ENCODE assay signal across 19 cellular contexts in the genomic region with DNA sequence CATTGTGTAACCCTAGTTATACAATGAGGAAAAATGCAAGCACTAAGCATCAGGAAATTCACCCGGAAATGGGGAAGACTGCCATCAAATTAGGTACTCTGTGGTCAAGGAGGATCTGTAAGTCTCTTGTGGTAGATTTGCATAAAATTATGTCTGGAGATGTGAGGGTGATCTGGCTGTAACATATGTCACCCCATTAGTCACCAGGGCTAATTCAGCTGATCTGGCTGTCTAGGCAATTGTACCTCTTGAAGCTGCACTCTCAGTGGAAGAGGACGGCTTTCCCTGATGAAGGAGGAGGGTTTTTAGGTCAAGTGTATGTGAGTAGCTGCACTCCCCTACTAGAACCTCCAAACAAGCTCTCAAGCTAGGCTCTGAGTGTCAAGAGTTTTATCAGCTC. TPM values are rescaled to one million over a fixed set of nuclear protein-coding genes. Genes with fewer than 3 reads are reported as not detected.
A peak's percentile ranks its signal among the peaks of the same experiment; 100 is the strongest.
DNase-seq lines count a peak whose midpoint lies in the region; ATAC-seq, FAIRE-seq and TF ChIP-seq lines count a peak whose summit lies in the region.
"Had no signal": no experiment of that assay in that cellular context is flagged by ENCODE, and none has a peak within 500 bp of the region (broad histone marks: within the 10 kb centered on the region; RNA-seq: fewer than 3 reads in every experiment).

No MANE protein-coding gene starts in this region.

- H3K36me3 ChIP-seq in GM12878 (ENCODE audit: control insufficient read depth in 2 of 2, insufficient read depth in 2 of 2, low read length in 1 of 2) = no peaks in the 10 kb centered on the region
- no peaks in the 10 kb centered on the region; the same call in 1 of the 2 replicates for H3K36me3 ChIP-seq in Caco-2 (ENCODE audit: control insufficient read depth, insufficient read depth, low read length)
- H3K36me3 ChIP-seq: spleen, stomach had no signal

- no peak overlapping the region for H3K4me3 Mint-ChIP-seq in activated T-helper 1 cell treated with anti-CD3 and anti-CD28 coated beads, Interleukin-12 subunit alpha, Interleukin-12 subunit beta, Interleukin-2, Interleukin-4 antibody, amounts not matched to agents 30 ng/mL and 10 ng/mL and 1 ng/mL, durations not matched to agents 14 hours and 24 hours and 36 hours
- no peak overlapping the region for H3K4me3 Mint-ChIP-seq in Caco-2 (ENCODE audit: unreplicated experiment)
- H3K4me3 Mint-ChIP-seq: activated CD4-positive, alpha-beta T cell treated with anti-CD3 and anti-CD28 coated beads, Interleukin-2, amount 10 ng/mL, durations not matched to agents 24 days and 14 days; endodermal cell; T-helper 2 cell treated with Interferon-gamma antibody and Interleukin-4, amounts not matched to agents 5 μg/mL and 100 μg/mL, for 36 hours had no signal

- in situ Hi-C loops in KBM-7 (cut with MboI; ENCODE audit: low pct_unique_long_range_greater_than_20kb, low sequenced_read_pairs) = no loop called here
- in situ Hi-C loops in GM12878 (cut with MboI) = no loop called here

- H3K9ac ChIP-seq in GM12878 (ENCODE audit: control insufficient read depth, insufficient read depth, low read length) = no peak overlapping the region

- TF ChIP-seq POLR2A in GM12878 (IDR thresholded peaks at IDR 0.05; ENCODE audit: low read depth, low read length) = no peak

- no peak overlapping the region for H3K27ac Mint-ChIP-seq in activated T-helper 1 cell treated with anti-CD3 and anti-CD28 coated beads, Interleukin-12 subunit alpha, Interleukin-12 subunit beta, Interleukin-2, Interleukin-4 antibody, amounts not matched to agents 30 ng/mL and 10 ng/mL and 1 ng/mL, durations not matched to agents 14 hours and 24 hours and 36 hours
- no peak overlapping the region for H3K27ac Mint-ChIP-seq in Caco-2 (ENCODE audit: unreplicated experiment)
- H3K27ac Mint-ChIP-seq: activated CD4-positive, alpha-beta T cell treated with anti-CD3 and anti-CD28 coated beads, Interleukin-2, amount 10 ng/mL, durations not matched to agents 24 days and 14 days; endodermal cell; progenitor cell of endocrine pancreas; T-helper 2 cell treated with Interferon-gamma antibody and Interleukin-4, amounts not matched to agents 5 μg/mL and 100 μg/mL, for 36 hours had no signal

- no peak overlapping the region for H3K27ac ChIP-seq in GM12878 (ENCODE audit: control insufficient read depth, insufficient read depth)
- H3K27ac ChIP-seq: spleen, stomach had no signal

- peaks cover 6% of the 10 kb centered on the region for H3K4me1 ChIP-seq in GM12878 (ENCODE audit: control insufficient read depth, insufficient read depth, low read length)
- H3K4me1 ChIP-seq in Caco-2 = no peaks in the 10 kb centered on the region
- H3K4me1 ChIP-seq: spleen, stomach had no signal

- ATAC-seq in GM18520 (IDR thresholded peaks at IDR 0.05; ENCODE audit: unreplicated experiment) (peak; percentile 65), GM21786 (IDR thresholded peaks at IDR 0.05; ENCODE audit: unreplicated experiment) (peak; percentile 46), GM12878 (peak; percentile 59)

- no TSS peak for BruUV-seq in GM12878 (replicated peaks; lab: Mats Ljungman, UMichigan)
- no TSS peak for BruUV-seq in Caco-2 (replicated peaks; lab: Mats Ljungman, UMichigan)

- POLR2A ChIA-PET in GM12878 (lab: Charles Lee) = no interaction called here
- POLR2A ChIA-PET in Caco-2 (lab: Charles Lee) = no interaction called here

- intact Hi-C loops in GM12878 (cut with micrococcal nuclease; ENCODE audit: unreplicated experiment) = no loop called here
- intact Hi-C loops in activated T-helper 1 cell treated with anti-CD3 and anti-CD28 coated beads, Interleukin-12 subunit alpha, Interleukin-12 subunit beta, Interleukin-2, Interleukin-4 antibody, amounts not matched to agents 30 ng/mL and 10 ng/mL and 1 ng/mL, durations not matched to agents 14 hours and 24 hours and 36 hours (cut with micrococcal nuclease) = no loop called here
- intact Hi-C loops in Caco-2 (cut with micrococcal nuclease; ENCODE audit: unreplicated experiment) = no loop called here

- no peak for TF ChIP-seq RAD21 in GM12878 (IDR thresholded peaks at IDR 0.05; ENCODE audit: insufficient read depth, low read depth, low read length)

- no peak overlapping the region; the same call in 1 of the 2 replicates for H2AFZ ChIP-seq in GM12878 (ENCODE audit: control insufficient read depth, low read depth, low read length)

- no peak for TF ChIP-seq EP300 in GM12878 (IDR thresholded peaks at IDR 0.05; ENCODE audit: borderline replicate concordance in 1 of 2, control insufficient read depth in 1 of 2, low read depth in 2 of 2, low read length in 2 of 2)

- H3K9me3 Mint-ChIP-seq in activated T-helper 1 cell treated with anti-CD3 and anti-CD28 coated beads, Interleukin-12 subunit alpha, Interleukin-12 subunit beta, Interleukin-2, Interleukin-4 antibody, amounts not matched to agents 30 ng/mL and 10 ng/mL and 1 ng/mL, durations not matched to agents 14 hours and 24 hours and 36 hours = no peaks in the 10 kb centered on the region
- peaks cover 25% of the 10 kb centered on the region for H3K9me3 Mint-ChIP-seq in Caco-2 (ENCODE audit: unreplicated experiment)
- H3K9me3 Mint-ChIP-seq: activated CD4-positive, alpha-beta T cell treated with anti-CD3 and anti-CD28 coated beads, Interleukin-2, amount 10 ng/mL, durations not matched to agents 24 days and 14 days; T-helper 2 cell treated with Interferon-gamma antibody and Interleukin-4, amounts not matched to agents 5 μg/mL and 100 μg/mL, for 36 hours had no signal

- H3K4me2 ChIP-seq in GM12878 (ENCODE audit: control insufficient read depth, insufficient read depth) = no peak overlapping the region; the same call in 1 of the 2 replicates

- 21% methylated on average over 2 of the region's 2 CpGs for WGBS in GM12878 (ENCODE audit: insufficient coverage, insufficient replicate concordance, low lambda C conversion rate, missing lambda C conversion rate)

- H3K27me3 ChIP-seq in GM12878 (replicated peaks in 1 of 2; ENCODE audit: control insufficient read depth in 2 of 2, insufficient read depth in 2 of 2, low read length in 1 of 2) (no peaks in the 10 kb centered on the region), Caco-2 (replicated peaks; ENCODE audit: control insufficient read depth, insufficient read depth, low read length) (no peaks in the 10 kb centered on the region)
- H3K27me3 ChIP-seq: spleen, stomach had no signal

- RAD21 ChIA-PET in GM12878 (lab: Charles Lee; ENCODE audit: unreplicated experiment) = no interaction called here

- H4K20me1 ChIP-seq in GM12878 (ENCODE audit: control insufficient read depth, insufficient read depth) = no peaks in the 10 kb centered on the region

- SMC1A ChIA-PET in GM12878 (lab: Charles Lee; ENCODE audit: uncharacterized antibody, unreplicated experiment) = no interaction called here

- CTCF ChIA-PET in GM12878 (lab: Yijun Ruan, JAX) = interaction anchor here (1.1 kb wide), 1 partner anchor 69 kb away, joined by 3 read pairs; no protein-coding TSS in a partner anchor
- CTCF ChIA-PET in Caco-2 (lab: Charles Lee) = no interaction called here

- no peaks in the 10 kb centered on the region for H3K79me2 ChIP-seq in GM12878 (ENCODE audit: control insufficient read depth, insufficient read depth, low read length)

- H3K4me3 ChIP-seq in GM12878 = no peak overlapping the region
- no peak overlapping the region for H3K4me3 ChIP-seq in Caco-2 (ENCODE audit: low read depth, low read length)
- H3K4me3 ChIP-seq: spleen, stomach had no signal

- no peaks in the 10 kb centered on the region for H3K36me3 Mint-ChIP-seq in activated T-helper 1 cell treated with anti-CD3 and anti-CD28 coated beads, Interleukin-12 subunit alpha, Interleukin-12 subunit beta, Interleukin-2, Interleukin-4 antibody, amounts not matched to agents 30 ng/mL and 10 ng/mL and 1 ng/mL, durations not matched to agents 14 hours and 24 hours and 36 hours (ENCODE audit: low read depth)
- H3K36me3 Mint-ChIP-seq in Caco-2 (ENCODE audit: insufficient read depth, unreplicated experiment) = no peaks in the 10 kb centered on the region

- H3K9me3 ChIP-seq in GM12878 (replicated peaks; ENCODE audit: control insufficient read depth, insufficient read depth, low read length) = no peaks in the 10 kb centered on the region
- no peaks in the 10 kb centered on the region; the same call in 1 of the 2 replicates for H3K9me3 ChIP-seq in Caco-2
- H3K9me3 ChIP-seq: spleen, stomach had no signal

- DNase-seq in KBM-7 = peak; percentile 24
- peak; percentile 32 for DNase-seq in GM12878 (ENCODE audit: low read depth, low spot score)
- no peak for DNase-seq in NCI-H446 (lab: John Stamatoyannopoulos, UW)
- DNase-seq in activated T-helper 1 cell treated with anti-CD3 and anti-CD28 coated beads, Interleukin-12 subunit alpha, Interleukin-12 subunit beta, Interleukin-2, Interleukin-4 antibody, amounts not matched to agents 30 ng/mL and 10 ng/mL and 1 ng/mL, durations not matched to agents 14 hours and 24 hours and 36 hours (ENCODE audit: low spot score) = no peak
- DNase-seq in Caco-2 = no peak
- no peak for DNase-seq in frontal cortex (ENCODE audit: low spot score in 2 of 2)
- DNase-seq: activated CD4-positive, alpha-beta T cell treated with anti-CD3 and anti-CD28 coated beads, Interleukin-2, amount 10 ng/mL, durations not matched to agents 24 days and 14 days; AML-193; DMS 273 treated with DMSO at 0.1 percent for 48 hours; endodermal cell; foreskin fibroblast; NCI-H774; SHP77 treated with DMSO at 0.1 percent for 48 hours; spleen; stomach had no signal

- TF ChIP-seq CTCF in GM12878 (IDR thresholded peaks at IDR 0.05 in 2 of 3, conservative IDR thresholded peaks at IDR 0.05 in 1 of 3; ENCODE audit: control insufficient read depth in 2 of 3, extremely low read depth in 1 of 3, insufficient read depth in 1 of 3, low read depth in 3 of 3, low read length in 3 of 3) (no peak), Caco-2 (IDR thresholded peaks at IDR 0.05; ENCODE audit: insufficient read depth in 1 of 2, low read depth in 1 of 2, low read length in 1 of 2, severe bottlenecking in 1 of 2, unreplicated experiment in 1 of 2) (no peak)

- H3K27me3 Mint-ChIP-seq in activated T-helper 1 cell treated with anti-CD3 and anti-CD28 coated beads, Interleukin-12 subunit alpha, Interleukin-12 subunit beta, Interleukin-2, Interleukin-4 antibody, amounts not matched to agents 30 ng/mL and 10 ng/mL and 1 ng/mL, durations not matched to agents 14 hours and 24 hours and 36 hours (ENCODE audit: insufficient read depth) = no peaks in the 10 kb centered on the region
- H3K27me3 Mint-ChIP-seq in Caco-2 (ENCODE audit: insufficient read depth, unreplicated experiment) = no peaks in the 10 kb centered on the region
- H3K27me3 Mint-ChIP-seq: activated CD4-positive, alpha-beta T cell treated with anti-CD3 and anti-CD28 coated beads, Interleukin-2, amount 10 ng/mL, durations not matched to agents 24 days and 14 days; progenitor cell of endocrine pancreas had no signal

- H3K4me1 Mint-ChIP-seq in activated T-helper 1 cell treated with anti-CD3 and anti-CD28 coated beads, Interleukin-12 subunit alpha, Interleukin-12 subunit beta, Interleukin-2, Interleukin-4 antibody, amounts not matched to agents 30 ng/mL and 10 ng/mL and 1 ng/mL, durations not matched to agents 14 hours and 24 hours and 36 hours (ENCODE audit: low read depth) = no peaks in the 10 kb centered on the region
- no peaks in the 10 kb centered on the region for H3K4me1 Mint-ChIP-seq in Caco-2 (ENCODE audit: low read depth, unreplicated experiment)
- H3K4me1 Mint-ChIP-seq: activated CD4-positive, alpha-beta T cell treated with anti-CD3 and anti-CD28 coated beads, Interleukin-2, amount 10 ng/mL, durations not matched to agents 24 days and 14 days; endodermal cell had no signal

- FAIRE-seq in GM12878 (lab: Jason Lieb, UNC) = no peak
- FAIRE-seq in frontal cortex (lab: Jason Lieb, UNC) = no peak

RNA-seq across cellular contexts. Expression of a gene that starts 14.8 kb away (rescaled TPM):
- total RNA-seq in GM12878 (2013; cell fraction: nucleolus; rRNA removed) = not detected in 2 replicates
- total RNA-seq in GM12878 (2014; rRNA removed) (not detected in 2 replicates), GM12878 (2014; rRNA removed; fragmentation: Illumina TruSeq; extraction: Trizol) (not detected in 2 replicates), GM12878 (2021) (not detected in 2 replicates), Caco-2 (2022) (2.2 and 2.3 TPM in 2 replicates), frontal cortex (not detected)
- not detected for polyA plus RNA-seq in GM12878 (2011; ENCODE audit: low read depth)
- polyA plus RNA-seq in GM12878 (2011; rRNA removed) (not detected in 2 replicates), GM12878 (2014; fragmentation: Illumina TruSeq; extraction: Trizol) (not detected in 2 replicates), GM12878 (2014; fragmentation: Nextera tagmentation; extraction: Ambion mirVana) (under 1 TPM in 1 of 2 experiments, not detected in 1; 0.34 TPM), GM12878 (2014; rRNA removed) (0.13 TPM in 1 of 2 replicates, not detected in the other), GM12878 (2016; fragmentation: Nextera tagmentation; extraction: Ambion mirVana) (under 1 TPM in 1 of 2 experiments, not detected in 1; 0.09 TPM)
- polyA plus RNA-seq in GM12878 (2011; cell fraction: cytosol; rRNA removed) = not detected in 2 replicates
- not detected in 2 replicates for polyA plus RNA-seq in GM12878 (2011; cell fraction: nucleus; rRNA removed)
- polyA plus RNA-seq in GM12878 (2012) = not detected in 2 replicates
- not detected in 2 replicates for polyA minus RNA-seq in GM12878 (2011; rRNA and poly(A)+ RNA removed)
- not detected in 2 replicates for polyA minus RNA-seq in GM12878 (2011; cell fraction: cytosol; rRNA and poly(A)+ RNA removed)
- polyA minus RNA-seq in GM12878 (2011; cell fraction: nucleus; rRNA and poly(A)+ RNA removed) = not detected in 2 replicates
- not detected in 2 replicates for total RNA-seq in activated T-helper 1 cell treated with anti-CD3 and anti-CD28 coated beads, Interleukin-12 subunit alpha, Interleukin-12 subunit beta, Interleukin-2, Interleukin-4 antibody, amounts not matched to agents 30 ng/mL and 10 ng/mL and 1 ng/mL, durations not matched to agents 14 hours and 24 hours and 36 hours
- total RNA-seq: activated CD4-positive, alpha-beta T cell treated with anti-CD3 and anti-CD28 coated beads, Interleukin-2, amount 10 ng/mL, durations not matched to agents 24 days and 14 days; endodermal cell; stomach had no signal
- polyA plus RNA-seq: spleen, stomach had no signal

Comparison
In these comparisons a context has a peak if more than half of its experiments do, and no peak if none do; other contexts are left out.
1. DNase-seq: peak in KBM-7 (single experiment) and GM12878 (single experiment); none in NCI-H446 (0 of 2), activated T-helper 1 cell treated with anti-CD3 and anti-CD28 coated beads, Interleukin-12 subunit alpha, Interleukin-12 subunit beta, Interleukin-2, Interleukin-4 antibody, amounts not matched to agents 30 ng/mL and 10 ng/mL and 1 ng/mL, durations not matched to agents 14 hours and 24 hours and 36 hours (single experiment), Caco-2 (0 of 2) and frontal cortex (0 of 2).
2. Peak in every context shown above with its lines, with median percentiles within 50 percentile points of each other: ATAC-seq.